ENCODE assay signal across 2 cellular contexts in the genomic region with DNA sequence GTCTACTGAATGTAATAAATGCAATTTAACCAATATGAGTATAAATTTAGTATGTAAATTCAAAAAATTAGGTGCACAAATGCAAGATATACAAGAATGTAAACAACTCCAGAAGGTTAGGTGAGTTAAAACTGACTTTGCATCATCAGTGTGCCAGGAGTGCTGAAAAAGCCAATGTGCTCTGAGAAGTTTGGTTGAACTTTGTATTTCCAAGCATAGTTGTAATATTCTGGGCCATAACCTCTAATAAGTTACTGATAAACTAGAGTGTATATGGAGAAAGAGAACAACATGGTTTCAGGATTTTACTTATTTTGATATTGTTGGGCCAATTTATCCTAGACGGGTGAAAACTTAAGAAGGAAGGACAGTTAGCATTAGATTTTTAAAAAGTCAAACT.
TF ChIP-seq lines count a peak whose summit lies in the region.

No MANE protein-coding gene starts in this region.

TF ChIP-seq in liver, 16 proteins besides CTCF, POLR2A, EP300 and RAD21:
- TF ChIP-seq, protein P1, sequence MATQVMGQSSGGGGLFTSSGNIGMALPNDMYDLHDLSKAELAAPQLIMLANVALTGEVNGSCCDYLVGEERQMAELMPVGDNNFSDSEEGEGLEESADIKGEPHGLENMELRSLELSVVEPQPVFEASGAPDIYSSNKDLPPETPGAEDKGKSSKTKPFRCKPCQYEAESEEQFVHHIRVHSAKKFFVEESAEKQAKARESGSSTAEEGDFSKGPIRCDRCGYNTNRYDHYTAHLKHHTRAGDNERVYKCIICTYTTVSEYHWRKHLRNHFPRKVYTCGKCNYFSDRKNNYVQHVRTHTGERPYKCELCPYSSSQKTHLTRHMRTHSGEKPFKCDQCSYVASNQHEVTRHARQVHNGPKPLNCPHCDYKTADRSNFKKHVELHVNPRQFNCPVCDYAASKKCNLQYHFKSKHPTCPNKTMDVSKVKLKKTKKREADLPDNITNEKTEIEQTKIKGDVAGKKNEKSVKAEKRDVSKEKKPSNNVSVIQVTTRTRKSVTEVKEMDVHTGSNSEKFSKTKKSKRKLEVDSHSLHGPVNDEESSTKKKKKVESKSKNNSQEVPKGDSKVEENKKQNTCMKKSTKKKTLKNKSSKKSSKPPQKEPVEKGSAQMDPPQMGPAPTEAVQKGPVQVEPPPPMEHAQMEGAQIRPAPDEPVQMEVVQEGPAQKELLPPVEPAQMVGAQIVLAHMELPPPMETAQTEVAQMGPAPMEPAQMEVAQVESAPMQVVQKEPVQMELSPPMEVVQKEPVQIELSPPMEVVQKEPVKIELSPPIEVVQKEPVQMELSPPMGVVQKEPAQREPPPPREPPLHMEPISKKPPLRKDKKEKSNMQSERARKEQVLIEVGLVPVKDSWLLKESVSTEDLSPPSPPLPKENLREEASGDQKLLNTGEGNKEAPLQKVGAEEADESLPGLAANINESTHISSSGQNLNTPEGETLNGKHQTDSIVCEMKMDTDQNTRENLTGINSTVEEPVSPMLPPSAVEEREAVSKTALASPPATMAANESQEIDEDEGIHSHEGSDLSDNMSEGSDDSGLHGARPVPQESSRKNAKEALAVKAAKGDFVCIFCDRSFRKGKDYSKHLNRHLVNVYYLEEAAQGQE (IDR thresholded peaks at IDR 0.05), result peak; percentile 66
- TF ChIP-seq ZBTB33 (IDR thresholded peaks at IDR 0.05), result peak; percentile 41
- peak in 1 of 2 donors; percentile 69 for TF ChIP-seq JUND (IDR thresholded peaks at IDR 0.05)
- peak; percentile 82 for TF ChIP-seq FOXA2 (IDR thresholded peaks at IDR 0.05)
- peak in 1 of 2 donors; percentile 89 for TF ChIP-seq RXRA (IDR thresholded peaks at IDR 0.05)
- no peak for TF ChIP-seq HNF4G (IDR thresholded peaks at IDR 0.05)
- TF ChIP-seq SP1 (IDR thresholded peaks at IDR 0.05), result no peak
- TF ChIP-seq MAX (IDR thresholded peaks at IDR 0.05), result no peak
- no peak for TF ChIP-seq FOXA1 (IDR thresholded peaks at IDR 0.05)
- peak; percentile 14 to 88 for TF ChIP-seq HNF4A (conservative IDR thresholded peaks at IDR 0.05)
- peak; percentile 59 for TF ChIP-seq YY1 (IDR thresholded peaks at IDR 0.05)
- no peak for TF ChIP-seq EGR1 (IDR thresholded peaks at IDR 0.05; ENCODE audit: low read depth in 2 of 2)

TF ChIP-seq in HepG2, 621 proteins besides CTCF, POLR2A, EP300 and RAD21:
- TF ChIP-seq ZNF225 (CRISPR knock-in tag; IDR thresholded peaks at IDR 0.05) (no peak), SRSF4 (IDR thresholded peaks at IDR 0.05; ENCODE audit: low read depth, low read length, poor library complexity, severe bottlenecking) (no peak), TARDBP (CRISPR knock-in tag; IDR thresholded peaks at IDR 0.05) (no peak), CHCHD3 (CRISPR knock-in tag; IDR thresholded peaks at IDR 0.05) (no peak), PATZ1 (CRISPR knock-in tag; IDR thresholded peaks at IDR 0.05) (no peak)
